ENCODE assay signal across 1 cellular context in the genomic region with DNA sequence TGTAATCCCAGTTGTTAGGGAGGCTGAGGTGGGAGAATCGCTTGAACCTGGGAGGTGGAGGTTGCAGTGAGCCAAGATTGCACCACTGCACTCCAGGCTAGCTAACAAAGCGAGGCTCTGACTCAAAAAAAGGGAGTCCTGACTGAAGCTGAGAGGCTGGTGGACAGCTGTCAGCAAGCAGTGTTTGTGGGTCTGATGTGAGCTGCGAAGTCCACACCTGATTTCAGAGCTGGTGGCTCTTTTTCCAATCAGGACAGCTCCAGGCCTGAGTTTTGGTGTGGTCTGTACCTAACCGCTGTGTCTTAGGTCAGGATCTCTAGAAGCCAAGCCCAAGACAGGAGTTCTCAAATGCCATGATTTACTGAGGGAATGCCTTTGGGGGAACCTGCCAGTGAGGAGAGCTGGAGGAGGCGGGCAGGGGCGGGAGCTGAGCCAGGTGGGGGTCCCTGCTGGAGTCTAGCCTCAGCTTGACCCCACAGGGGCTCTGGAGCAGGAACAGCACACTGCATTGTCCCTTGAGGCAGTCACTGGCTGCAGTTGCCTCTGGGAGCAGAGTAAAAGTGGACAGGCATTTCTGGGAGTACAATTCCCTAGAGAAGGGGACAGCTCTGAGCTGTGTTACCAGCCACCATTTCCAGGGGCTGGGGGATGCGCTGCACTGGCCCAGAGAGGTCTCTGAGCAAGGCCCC.
TF ChIP-seq lines count a peak whose summit lies in the region.

No MANE protein-coding gene starts in this region.

TF ChIP-seq in HepG2, 621 proteins besides CTCF, POLR2A, EP300 and RAD21 (continued from another document):
- TF ChIP-seq, protein P1, sequence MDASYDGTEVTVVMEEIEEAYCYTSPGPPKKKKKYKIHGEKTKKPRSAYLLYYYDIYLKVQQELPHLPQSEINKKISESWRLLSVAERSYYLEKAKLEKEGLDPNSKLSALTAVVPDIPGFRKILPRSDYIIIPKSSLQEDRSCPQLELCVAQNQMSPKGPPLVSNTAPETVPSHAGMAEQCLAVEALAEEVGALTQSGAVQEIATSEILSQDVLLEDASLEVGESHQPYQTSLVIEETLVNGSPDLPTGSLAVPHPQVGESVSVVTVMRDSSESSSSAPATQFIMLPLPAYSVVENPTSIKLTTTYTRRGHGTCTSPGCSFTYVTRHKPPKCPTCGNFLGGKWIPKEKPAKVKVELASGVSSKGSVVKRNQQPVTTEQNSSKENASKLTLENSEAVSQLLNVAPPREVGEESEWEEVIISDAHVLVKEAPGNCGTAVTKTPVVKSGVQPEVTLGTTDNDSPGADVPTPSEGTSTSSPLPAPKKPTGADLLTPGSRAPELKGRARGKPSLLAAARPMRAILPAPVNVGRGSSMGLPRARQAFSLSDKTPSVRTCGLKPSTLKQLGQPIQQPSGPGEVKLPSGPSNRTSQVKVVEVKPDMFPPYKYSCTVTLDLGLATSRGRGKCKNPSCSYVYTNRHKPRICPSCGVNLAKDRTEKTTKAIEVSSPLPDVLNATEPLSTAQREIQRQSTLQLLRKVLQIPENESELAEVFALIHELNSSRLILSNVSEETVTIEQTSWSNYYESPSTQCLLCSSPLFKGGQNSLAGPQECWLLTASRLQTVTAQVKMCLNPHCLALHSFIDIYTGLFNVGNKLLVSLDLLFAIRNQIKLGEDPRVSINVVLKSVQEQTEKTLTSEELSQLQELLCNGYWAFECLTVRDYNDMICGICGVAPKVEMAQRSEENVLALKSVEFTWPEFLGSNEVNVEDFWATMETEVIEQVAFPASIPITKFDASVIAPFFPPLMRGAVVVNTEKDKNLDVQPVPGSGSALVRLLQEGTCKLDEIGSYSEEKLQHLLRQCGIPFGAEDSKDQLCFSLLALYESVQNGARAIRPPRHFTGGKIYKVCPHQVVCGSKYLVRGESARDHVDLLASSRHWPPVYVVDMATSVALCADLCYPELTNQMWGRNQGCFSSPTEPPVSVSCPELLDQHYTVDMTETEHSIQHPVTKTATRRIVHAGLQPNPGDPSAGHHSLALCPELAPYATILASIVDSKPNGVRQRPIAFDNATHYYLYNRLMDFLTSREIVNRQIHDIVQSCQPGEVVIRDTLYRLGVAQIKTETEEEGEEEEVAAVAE (CRISPR knock-in tag; IDR thresholded peaks at IDR 0.05; ENCODE audit: borderline replicate concordance): no peak
- TF ChIP-seq, protein P2, sequence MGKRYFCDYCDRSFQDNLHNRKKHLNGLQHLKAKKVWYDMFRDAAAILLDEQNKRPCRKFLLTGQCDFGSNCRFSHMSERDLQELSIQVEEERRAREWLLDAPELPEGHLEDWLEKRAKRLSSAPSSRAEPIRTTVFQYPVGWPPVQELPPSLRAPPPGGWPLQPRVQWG (CRISPR knock-in tag; IDR thresholded peaks at IDR 0.05; ENCODE audit: borderline replicate concordance, low read depth): no peak
- no peak for TF ChIP-seq SOX13 (IDR thresholded peaks at IDR 0.05)
- no peak for TF ChIP-seq SOX13 (CRISPR knock-in tag; conservative IDR thresholded peaks at IDR 0.05 in 1 of 2, IDR thresholded peaks at IDR 0.05 in 1 of 2)
- TF ChIP-seq ZNF629 (CRISPR knock-in tag; conservative IDR thresholded peaks at IDR 0.05): no peak
- no peak for TF ChIP-seq CENPT (CRISPR knock-in tag; IDR thresholded peaks at IDR 0.05; ENCODE audit: low read depth)
- TF ChIP-seq PHB2 (IDR thresholded peaks at IDR 0.05; ENCODE audit: partially characterized antibody): no peak
- no peak; the same call in 1 of the 2 replicates for TF ChIP-seq HES4 (CRISPR knock-in tag; IDR thresholded peaks at IDR 0.05; ENCODE audit: borderline replicate concordance)
- no peak for TF ChIP-seq NR1H2 (CRISPR knock-in tag; IDR thresholded peaks at IDR 0.05; ENCODE audit: borderline replicate concordance, low read depth)
- TF ChIP-seq KLF6 (CRISPR knock-in tag; IDR thresholded peaks at IDR 0.05): no peak
- TF ChIP-seq, protein P3, sequence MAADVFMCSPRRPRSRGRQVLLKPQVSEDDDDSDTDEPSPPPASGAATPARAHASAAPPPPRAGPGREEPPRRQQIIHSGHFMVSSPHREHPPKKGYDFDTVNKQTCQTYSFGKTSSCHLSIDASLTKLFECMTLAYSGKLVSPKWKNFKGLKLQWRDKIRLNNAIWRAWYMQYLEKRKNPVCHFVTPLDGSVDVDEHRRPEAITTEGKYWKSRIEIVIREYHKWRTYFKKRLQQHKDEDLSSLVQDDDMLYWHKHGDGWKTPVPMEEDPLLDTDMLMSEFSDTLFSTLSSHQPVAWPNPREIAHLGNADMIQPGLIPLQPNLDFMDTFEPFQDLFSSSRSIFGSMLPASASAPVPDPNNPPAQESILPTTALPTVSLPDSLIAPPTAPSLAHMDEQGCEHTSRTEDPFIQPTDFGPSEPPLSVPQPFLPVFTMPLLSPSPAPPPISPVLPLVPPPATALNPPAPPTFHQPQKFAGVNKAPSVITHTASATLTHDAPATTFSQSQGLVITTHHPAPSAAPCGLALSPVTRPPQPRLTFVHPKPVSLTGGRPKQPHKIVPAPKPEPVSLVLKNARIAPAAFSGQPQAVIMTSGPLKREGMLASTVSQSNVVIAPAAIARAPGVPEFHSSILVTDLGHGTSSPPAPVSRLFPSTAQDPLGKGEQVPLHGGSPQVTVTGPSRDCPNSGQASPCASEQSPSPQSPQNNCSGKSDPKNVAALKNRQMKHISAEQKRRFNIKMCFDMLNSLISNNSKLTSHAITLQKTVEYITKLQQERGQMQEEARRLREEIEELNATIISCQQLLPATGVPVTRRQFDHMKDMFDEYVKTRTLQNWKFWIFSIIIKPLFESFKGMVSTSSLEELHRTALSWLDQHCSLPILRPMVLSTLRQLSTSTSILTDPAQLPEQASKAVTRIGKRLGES (CRISPR knock-in tag; IDR thresholded peaks at IDR 0.05; ENCODE audit: borderline replicate concordance): no peak
- TF ChIP-seq SMC3 (IDR thresholded peaks at IDR 0.05; ENCODE audit: low read length): no peak
- TF ChIP-seq ZSCAN9 (CRISPR knock-in tag; IDR thresholded peaks at IDR 0.05; ENCODE audit: borderline replicate concordance): no peak
- TF ChIP-seq ZKSCAN8 (CRISPR knock-in tag; IDR thresholded peaks at IDR 0.05; ENCODE audit: borderline replicate concordance): no peak
- TF ChIP-seq SIX4 (CRISPR knock-in tag; IDR thresholded peaks at IDR 0.05): no peak
- TF ChIP-seq IRF2 (CRISPR knock-in tag; IDR thresholded peaks at IDR 0.05): no peak
- TF ChIP-seq YY1 (IDR thresholded peaks at IDR 0.05; ENCODE audit: insufficient read depth, insufficient replicate concordance, low read depth, low read length): no peak
- no peak for TF ChIP-seq ZNF737 (CRISPR knock-in tag; IDR thresholded peaks at IDR 0.05; ENCODE audit: borderline replicate concordance)
- TF ChIP-seq ARNT2 (CRISPR knock-in tag; IDR thresholded peaks at IDR 0.05; ENCODE audit: low read depth): no peak
- no peak for TF ChIP-seq ZNF292 (CRISPR knock-in tag; IDR thresholded peaks at IDR 0.05; ENCODE audit: borderline replicate concordance, low read depth)
- TF ChIP-seq, protein P4, sequence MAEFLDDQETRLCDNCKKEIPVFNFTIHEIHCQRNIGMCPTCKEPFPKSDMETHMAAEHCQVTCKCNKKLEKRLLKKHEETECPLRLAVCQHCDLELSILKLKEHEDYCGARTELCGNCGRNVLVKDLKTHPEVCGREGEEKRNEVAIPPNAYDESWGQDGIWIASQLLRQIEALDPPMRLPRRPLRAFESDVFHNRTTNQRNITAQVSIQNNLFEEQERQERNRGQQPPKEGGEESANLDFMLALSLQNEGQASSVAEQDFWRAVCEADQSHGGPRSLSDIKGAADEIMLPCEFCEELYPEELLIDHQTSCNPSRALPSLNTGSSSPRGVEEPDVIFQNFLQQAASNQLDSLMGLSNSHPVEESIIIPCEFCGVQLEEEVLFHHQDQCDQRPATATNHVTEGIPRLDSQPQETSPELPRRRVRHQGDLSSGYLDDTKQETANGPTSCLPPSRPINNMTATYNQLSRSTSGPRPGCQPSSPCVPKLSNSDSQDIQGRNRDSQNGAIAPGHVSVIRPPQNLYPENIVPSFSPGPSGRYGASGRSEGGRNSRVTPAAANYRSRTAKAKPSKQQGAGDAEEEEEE (CRISPR knock-in tag; IDR thresholded peaks at IDR 0.05; ENCODE audit: borderline replicate concordance): no peak
- no peak for TF ChIP-seq ZNF441 (CRISPR knock-in tag; IDR thresholded peaks at IDR 0.05; ENCODE audit: borderline replicate concordance)
- TF ChIP-seq RBAK (CRISPR knock-in tag; IDR thresholded peaks at IDR 0.05): no peak
- TF ChIP-seq, protein P5, sequence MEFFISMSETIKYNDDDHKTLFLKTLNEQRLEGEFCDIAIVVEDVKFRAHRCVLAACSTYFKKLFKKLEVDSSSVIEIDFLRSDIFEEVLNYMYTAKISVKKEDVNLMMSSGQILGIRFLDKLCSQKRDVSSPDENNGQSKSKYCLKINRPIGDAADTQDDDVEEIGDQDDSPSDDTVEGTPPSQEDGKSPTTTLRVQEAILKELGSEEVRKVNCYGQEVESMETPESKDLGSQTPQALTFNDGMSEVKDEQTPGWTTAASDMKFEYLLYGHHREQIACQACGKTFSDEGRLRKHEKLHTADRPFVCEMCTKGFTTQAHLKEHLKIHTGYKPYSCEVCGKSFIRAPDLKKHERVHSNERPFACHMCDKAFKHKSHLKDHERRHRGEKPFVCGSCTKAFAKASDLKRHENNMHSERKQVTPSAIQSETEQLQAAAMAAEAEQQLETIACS (CRISPR knock-in tag; IDR thresholded peaks at IDR 0.05): no peak
- no peak for TF ChIP-seq TP53 (CRISPR knock-in tag; conservative IDR thresholded peaks at IDR 0.05)
- TF ChIP-seq, protein P6, sequence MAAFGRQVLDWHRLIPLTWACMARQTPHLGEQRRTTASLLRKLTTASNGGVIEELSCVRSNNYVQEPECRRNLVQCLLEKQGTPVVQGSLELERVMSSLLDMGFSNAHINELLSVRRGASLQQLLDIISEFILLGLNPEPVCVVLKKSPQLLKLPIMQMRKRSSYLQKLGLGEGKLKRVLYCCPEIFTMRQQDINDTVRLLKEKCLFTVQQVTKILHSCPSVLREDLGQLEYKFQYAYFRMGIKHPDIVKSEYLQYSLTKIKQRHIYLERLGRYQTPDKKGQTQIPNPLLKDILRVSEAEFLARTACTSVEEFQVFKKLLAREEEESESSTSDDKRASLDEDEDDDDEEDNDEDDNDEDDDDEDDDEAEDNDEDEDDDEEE (CRISPR knock-in tag; IDR thresholded peaks at IDR 0.05): no peak
- TF ChIP-seq, protein P7, sequence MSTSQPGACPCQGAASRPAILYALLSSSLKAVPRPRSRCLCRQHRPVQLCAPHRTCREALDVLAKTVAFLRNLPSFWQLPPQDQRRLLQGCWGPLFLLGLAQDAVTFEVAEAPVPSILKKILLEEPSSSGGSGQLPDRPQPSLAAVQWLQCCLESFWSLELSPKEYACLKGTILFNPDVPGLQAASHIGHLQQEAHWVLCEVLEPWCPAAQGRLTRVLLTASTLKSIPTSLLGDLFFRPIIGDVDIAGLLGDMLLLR (CRISPR knock-in tag; IDR thresholded peaks at IDR 0.05): no peak
- no peak for TF ChIP-seq ZSCAN29 (CRISPR knock-in tag; conservative IDR thresholded peaks at IDR 0.05)
- TF ChIP-seq, protein P8, sequence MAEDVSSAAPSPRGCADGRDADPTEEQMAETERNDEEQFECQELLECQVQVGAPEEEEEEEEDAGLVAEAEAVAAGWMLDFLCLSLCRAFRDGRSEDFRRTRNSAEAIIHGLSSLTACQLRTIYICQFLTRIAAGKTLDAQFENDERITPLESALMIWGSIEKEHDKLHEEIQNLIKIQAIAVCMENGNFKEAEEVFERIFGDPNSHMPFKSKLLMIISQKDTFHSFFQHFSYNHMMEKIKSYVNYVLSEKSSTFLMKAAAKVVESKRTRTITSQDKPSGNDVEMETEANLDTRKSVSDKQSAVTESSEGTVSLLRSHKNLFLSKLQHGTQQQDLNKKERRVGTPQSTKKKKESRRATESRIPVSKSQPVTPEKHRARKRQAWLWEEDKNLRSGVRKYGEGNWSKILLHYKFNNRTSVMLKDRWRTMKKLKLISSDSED (CRISPR knock-in tag; IDR thresholded peaks at IDR 0.05): no peak
- TF ChIP-seq, protein P9, sequence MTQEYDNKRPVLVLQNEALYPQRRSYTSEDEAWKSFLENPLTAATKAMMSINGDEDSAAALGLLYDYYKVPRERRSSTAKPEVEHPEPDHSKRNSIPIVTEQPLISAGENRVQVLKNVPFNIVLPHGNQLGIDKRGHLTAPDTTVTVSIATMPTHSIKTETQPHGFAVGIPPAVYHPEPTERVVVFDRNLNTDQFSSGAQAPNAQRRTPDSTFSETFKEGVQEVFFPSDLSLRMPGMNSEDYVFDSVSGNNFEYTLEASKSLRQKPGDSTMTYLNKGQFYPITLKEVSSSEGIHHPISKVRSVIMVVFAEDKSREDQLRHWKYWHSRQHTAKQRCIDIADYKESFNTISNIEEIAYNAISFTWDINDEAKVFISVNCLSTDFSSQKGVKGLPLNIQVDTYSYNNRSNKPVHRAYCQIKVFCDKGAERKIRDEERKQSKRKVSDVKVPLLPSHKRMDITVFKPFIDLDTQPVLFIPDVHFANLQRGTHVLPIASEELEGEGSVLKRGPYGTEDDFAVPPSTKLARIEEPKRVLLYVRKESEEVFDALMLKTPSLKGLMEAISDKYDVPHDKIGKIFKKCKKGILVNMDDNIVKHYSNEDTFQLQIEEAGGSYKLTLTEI (CRISPR knock-in tag; conservative IDR thresholded peaks at IDR 0.05): no peak
- TF ChIP-seq NRL (CRISPR knock-in tag; IDR thresholded peaks at IDR 0.05; ENCODE audit: borderline replicate concordance): 0 out of 2 replicates have a peak, but pooled peaks have one; percentile 7
- TF ChIP-seq, protein P10, sequence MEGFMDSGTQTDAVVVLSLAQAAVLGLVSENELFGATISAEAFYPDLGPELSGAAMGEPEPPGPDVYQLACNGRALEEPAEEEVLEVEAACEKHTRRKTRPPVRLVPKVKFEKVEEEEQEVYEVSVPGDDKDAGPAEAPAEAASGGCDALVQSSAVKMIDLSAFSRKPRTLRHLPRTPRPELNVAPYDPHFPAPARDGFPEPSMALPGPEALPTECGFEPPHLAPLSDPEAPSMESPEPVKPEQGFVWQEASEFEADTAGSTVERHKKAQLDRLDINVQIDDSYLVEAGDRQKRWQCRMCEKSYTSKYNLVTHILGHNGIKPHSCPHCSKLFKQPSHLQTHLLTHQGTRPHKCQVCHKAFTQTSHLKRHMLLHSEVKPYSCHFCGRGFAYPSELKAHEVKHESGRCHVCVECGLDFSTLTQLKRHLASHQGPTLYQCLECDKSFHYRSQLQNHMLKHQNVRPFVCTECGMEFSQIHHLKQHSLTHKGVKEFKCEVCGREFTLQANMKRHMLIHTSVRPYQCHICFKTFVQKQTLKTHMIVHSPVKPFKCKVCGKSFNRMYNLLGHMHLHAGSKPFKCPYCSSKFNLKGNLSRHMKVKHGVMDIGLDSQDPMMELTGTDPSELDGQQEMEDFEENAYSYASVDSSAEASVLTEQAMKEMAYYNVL (CRISPR knock-in tag; IDR thresholded peaks at IDR 0.05; ENCODE audit: borderline replicate concordance): 0 out of 2 replicates have a peak, but pooled peaks have one; percentile 11
- TF ChIP-seq SNAI1 (CRISPR knock-in tag; IDR thresholded peaks at IDR 0.05; ENCODE audit: borderline replicate concordance): 0 out of 2 replicates have a peak, but pooled peaks have one; percentile 49
- no peak for TF ChIP-seq ZNF777 (CRISPR knock-in tag; IDR thresholded peaks at IDR 0.05)
